Comparison of ENCODE assay signal across 10 cellular contexts in genomic region chr5:55597014-55597981, GRCh38.
A peak's percentile ranks its signal among the peaks of the same experiment; 100 is the strongest.
DNase-seq lines count a peak whose midpoint lies in the region; ATAC-seq and TF ChIP-seq lines count a peak whose summit lies in the region.
"Had no signal": no experiment of that assay in that cellular context is flagged by ENCODE, and none has a peak within 500 bp of the region (broad histone marks: within the 10 kb centered on the region; RNA-seq: fewer than 3 reads in every experiment).

No MANE protein-coding gene starts in this region.

- intact Hi-C loops in CD4-positive, alpha-beta T cell (cut with DNase I, micrococcal nuclease): no loop called here

- no peak overlapping the region for H3K9ac ChIP-seq in rectal smooth muscle tissue (ENCODE audit: low read length)

- H3K9me3 Mint-ChIP-seq in CD4-positive, alpha-beta T cell: no peaks in the 10 kb centered on the region
- H3K9me3 Mint-ChIP-seq: dendritic cell treated with granulocyte-macrophage colony-stimulating factor and Interleukin-4, amounts not matched to agents 40 ng/mL and 50 ng/mL, for 4 days had no signal

- CTCF ChIA-PET in CD4-positive, alpha-beta T cell (lab: Charles Lee): no interaction called here

- H3K4me3 ChIP-seq in rectal smooth muscle tissue (ENCODE audit: low read length): peak overlapping the region; percentile 30

- in situ Hi-C loops in SK-MEL-5 (cut with HindIII; ENCODE audit: low pct_unique_long_range_greater_than_20kb, low sequenced_read_pairs): no loop called here

- H3K27me3 Mint-ChIP-seq in CD4-positive, alpha-beta T cell: no peaks in the 10 kb centered on the region
- H3K27me3 Mint-ChIP-seq: dendritic cell treated with granulocyte-macrophage colony-stimulating factor and Interleukin-4, amounts not matched to agents 40 ng/mL and 50 ng/mL, for 4 days had no signal

- no peak overlapping the region for H3K4me3 Mint-ChIP-seq in CD4-positive, alpha-beta T cell
- H3K4me3 Mint-ChIP-seq: dendritic cell treated with granulocyte-macrophage colony-stimulating factor and Interleukin-4, amounts not matched to agents 40 ng/mL and 50 ng/mL, for 4 days had no signal

- H3K4me1 ChIP-seq in foreskin keratinocyte: peaks cover 37% of the 10 kb centered on the region
- H3K4me1 ChIP-seq in rectal smooth muscle tissue (ENCODE audit: control insufficient read depth, insufficient read depth, low read length): peaks cover 44% of the 10 kb centered on the region

- peak; percentile 34 for TF ChIP-seq CTCF in foreskin keratinocyte (conservative IDR thresholded peaks at IDR 0.05)
- no peak for TF ChIP-seq CTCF in CD4-positive, alpha-beta T cell (IDR thresholded peaks at IDR 0.05)

- POLR2A ChIA-PET in CD4-positive, alpha-beta T cell (lab: Charles Lee): no interaction called here

- no peaks in the 10 kb centered on the region for H3K36me3 Mint-ChIP-seq in CD4-positive, alpha-beta T cell (ENCODE audit: low read depth)

- no peak overlapping the region for H3K27ac Mint-ChIP-seq in CD4-positive, alpha-beta T cell
- H3K27ac Mint-ChIP-seq: dendritic cell treated with granulocyte-macrophage colony-stimulating factor and Interleukin-4, amounts not matched to agents 40 ng/mL and 50 ng/mL, for 4 days had no signal

- peaks cover 24% of the 10 kb centered on the region for H3K4me1 Mint-ChIP-seq in CD4-positive, alpha-beta T cell (ENCODE audit: low read depth)

- DNase-seq in ELR (ENCODE audit: low read depth): peak; percentile 89
- peak; percentile 35 for DNase-seq in SK-MEL-5 (ENCODE audit: low read depth, low spot score)
- DNase-seq in foreskin keratinocyte: peak; percentile 93 to 95
- no peak for DNase-seq in CD4-positive, alpha-beta T cell
- DNase-seq in SKM-1 treated with dmso at 0.1 percent for 144 hours (lab: John Stamatoyannopoulos, UW; ENCODE audit: unreplicated experiment): no peak
- no peak for DNase-seq in OCI-M1 (lab: John Stamatoyannopoulos, UW)
- no peak for DNase-seq in NCI-H2081 (lab: John Stamatoyannopoulos, UW)
- DNase-seq: T-helper 2 cell had no signal

- H3K9me3 ChIP-seq in CD4-positive, alpha-beta T cell (ENCODE audit: control insufficient read depth, low read length): no peaks in the 10 kb centered on the region

- ATAC-seq in foreskin keratinocyte: peak; percentile 82
- no peak for ATAC-seq in CD4-positive, alpha-beta T cell (ENCODE audit: poor library complexity)

- H3K27me3 ChIP-seq in foreskin keratinocyte (no peaks in the 10 kb centered on the region), rectal smooth muscle tissue (ENCODE audit: control insufficient read depth, insufficient read depth, low read length) (no peaks in the 10 kb centered on the region)
- H3K27me3 ChIP-seq in CD4-positive, alpha-beta T cell (ENCODE audit: control insufficient read depth, insufficient read depth, low read length): no peaks in the 10 kb centered on the region

- H3K27ac ChIP-seq in foreskin keratinocyte (peak overlapping the region; percentile 69), rectal smooth muscle tissue (ENCODE audit: low read depth, low read length) (peak overlapping the region; percentile 78)
- no peak overlapping the region for H3K27ac ChIP-seq in CD4-positive, alpha-beta T cell (ENCODE audit: low read depth, low read length)

- no peaks in the 10 kb centered on the region for H3K36me3 ChIP-seq in rectal smooth muscle tissue (ENCODE audit: control insufficient read depth, insufficient read depth, low read length)

Comparison
In these comparisons a context has a peak if more than half of its experiments do, and no peak if none do; other contexts are left out.
1. DNase-seq: peak in ELR (single experiment), SK-MEL-5 (single experiment) and foreskin keratinocyte (2 of 2); none in CD4-positive, alpha-beta T cell (0 of 10), SKM-1 treated with dmso at 0.1 percent for 144 hours (single experiment), OCI-M1 (single experiment) and NCI-H2081 (0 of 2).